ENCODE assay signal across 12 cellular contexts in the genomic region with DNA sequence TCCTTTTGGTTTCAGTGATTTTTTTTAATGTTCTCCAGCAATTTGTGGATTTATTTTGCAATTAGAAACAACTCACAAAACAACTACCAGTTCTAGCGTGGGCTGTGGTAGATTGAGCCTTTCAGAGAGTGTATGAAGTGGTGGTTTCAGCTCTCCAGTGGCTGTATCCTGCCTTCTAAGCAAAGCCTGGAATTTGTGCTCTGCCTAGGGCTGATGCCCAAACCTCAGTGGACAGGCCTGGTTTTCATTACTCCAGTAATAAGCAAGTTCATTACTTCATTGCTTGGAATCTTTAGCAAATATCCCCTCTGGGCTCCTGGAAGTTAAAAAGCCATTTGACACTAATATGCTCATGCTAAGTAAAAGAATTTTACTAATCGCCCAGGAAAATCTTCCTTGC. TPM values are rescaled to one million over a fixed set of nuclear protein-coding genes. Genes with fewer than 3 reads are reported as not detected.
DNase-seq lines count a peak whose midpoint lies in the region; ATAC-seq and TF ChIP-seq lines count a peak whose summit lies in the region.
"Had no signal": no experiment of that assay in that cellular context is flagged by ENCODE, and none has a peak within 500 bp of the region (broad histone marks: within the 10 kb centered on the region; RNA-seq: fewer than 3 reads in every experiment).

No MANE protein-coding gene starts in this region.

- POLR2A ChIA-PET in activated naive CD8-positive, alpha-beta T cell treated with anti-CD3 and anti-CD28 coated beads, Interleukin-2, amount 10 ng/mL, durations not matched to agents 7 days and 5 days (lab: Charles Lee), result interaction anchor here (2.8 kb wide), 1 partner anchor 36 kb away, joined by 15 read pairs; the partner anchor contains the start of gene APBB1IP

- no peaks in the 10 kb centered on the region for H3K9me3 ChIP-seq in mucosa of descending colon

- peak; percentile 83 for DNase-seq in AG09319 (ENCODE audit: extremely low read depth, low read depth)
- peak; percentile 68 for DNase-seq in EL
- no peak for DNase-seq in activated naive CD8-positive, alpha-beta T cell treated with anti-CD3 and anti-CD28 coated beads, Interleukin-2, amount 10 ng/mL, durations not matched to agents 7 days and 5 days
- DNase-seq in mucosa of descending colon, result no peak
- DNase-seq in LoVo (ENCODE audit: low spot score), result no peak
- DNase-seq: activated CD4-positive, CD25-positive, alpha-beta regulatory T cell; dermis blood vessel endothelial cell; NCI-H1048; NCI-H446 had no signal

- H3K27me3 Mint-ChIP-seq in activated naive CD8-positive, alpha-beta T cell treated with anti-CD3 and anti-CD28 coated beads, Interleukin-2, amount 10 ng/mL, durations not matched to agents 7 days and 5 days, result no peaks in the 10 kb centered on the region

- peaks cover 3% of the 10 kb centered on the region for H3K9me3 Mint-ChIP-seq in activated naive CD8-positive, alpha-beta T cell treated with anti-CD3 and anti-CD28 coated beads, Interleukin-2, amount 10 ng/mL, durations not matched to agents 7 days and 5 days

- intact Hi-C loops in mucosa of descending colon (cut with DNase I, micrococcal nuclease), result no loop called here

- H3K36me3 Mint-ChIP-seq in activated naive CD8-positive, alpha-beta T cell treated with anti-CD3 and anti-CD28 coated beads, Interleukin-2, amount 10 ng/mL, durations not matched to agents 7 days and 5 days, result peaks cover 49% of the 10 kb centered on the region

- TF ChIP-seq CTCF in AG09319 (IDR thresholded peaks at IDR 0.05; ENCODE audit: low read depth, low read length), result no peak
- no peak for TF ChIP-seq CTCF in mucosa of descending colon (IDR thresholded peaks at IDR 0.05)

- ATAC-seq in activated naive CD8-positive, alpha-beta T cell treated with anti-CD3 and anti-CD28 coated beads, Interleukin-2, amount 10 ng/mL, durations not matched to agents 7 days and 5 days (ENCODE audit: low read depth), result peak; percentile 31
- peak; percentile 32 for ATAC-seq in mucosa of descending colon
- ATAC-seq in HG03139 (IDR thresholded peaks at IDR 0.05; ENCODE audit: unreplicated experiment), result no peak
- ATAC-seq in GM18858 (IDR thresholded peaks at IDR 0.05; ENCODE audit: unreplicated experiment), result no peak
- ATAC-seq in HG02970 (IDR thresholded peaks at IDR 0.05; ENCODE audit: low FRiP score, unreplicated experiment), result no peak

- H3K4me1 ChIP-seq in mucosa of descending colon (ENCODE audit: low read depth), result no peaks in the 10 kb centered on the region

- H3K27ac Mint-ChIP-seq in activated naive CD8-positive, alpha-beta T cell treated with anti-CD3 and anti-CD28 coated beads, Interleukin-2, amount 10 ng/mL, durations not matched to agents 7 days and 5 days, result peak overlapping the region; percentile 91

- H3K4me1 Mint-ChIP-seq in activated naive CD8-positive, alpha-beta T cell treated with anti-CD3 and anti-CD28 coated beads, Interleukin-2, amount 10 ng/mL, durations not matched to agents 7 days and 5 days, result peaks cover 76% of the 10 kb centered on the region

- H3K4me3 ChIP-seq in mucosa of descending colon, result no peak overlapping the region

- peak overlapping the region; percentile 16 for H3K4me3 Mint-ChIP-seq in activated naive CD8-positive, alpha-beta T cell treated with anti-CD3 and anti-CD28 coated beads, Interleukin-2, amount 10 ng/mL, durations not matched to agents 7 days and 5 days

- no peaks in the 10 kb centered on the region for H3K36me3 ChIP-seq in mucosa of descending colon (ENCODE audit: low read depth)

RNA-seq across cellular contexts. Expression of gene APBB1IP, which starts 35.9 kb away (rescaled TPM):
- total RNA-seq in activated naive CD8-positive, alpha-beta T cell treated with anti-CD3 and anti-CD28 coated beads, Interleukin-2, amount 10 ng/mL, durations not matched to agents 7 days and 5 days, result 10 to 100 TPM; 81.1 to 88.7 TPM
- total RNA-seq in mucosa of descending colon, result 1 to 10 TPM; 2.9 to 8.4 (median 8.1) TPM

Comparison
In these comparisons a context has a peak if more than half of its experiments do, and no peak if none do; other contexts are left out.
1. DNase-seq: peak in AG09319 (single experiment) and EL (single experiment); none in activated naive CD8-positive, alpha-beta T cell treated with anti-CD3 and anti-CD28 coated beads, Interleukin-2, amount 10 ng/mL, durations not matched to agents 7 days and 5 days (single experiment), mucosa of descending colon (0 of 3) and LoVo (single experiment).
2. ATAC-seq: peak in activated naive CD8-positive, alpha-beta T cell treated with anti-CD3 and anti-CD28 coated beads, Interleukin-2, amount 10 ng/mL, durations not matched to agents 7 days and 5 days (single experiment) and mucosa of descending colon (single experiment); none in HG03139 (single experiment), GM18858 (single experiment) and HG02970 (single experiment).
3. RNA of gene APBB1IP, which starts 35.9 kb away (total RNA-seq): 81.1 to 88.7 TPM in activated naive CD8-positive, alpha-beta T cell treated with anti-CD3 and anti-CD28 coated beads, Interleukin-2, amount 10 ng/mL, durations not matched to agents 7 days and 5 days; 2.9 to 8.4 TPM in mucosa of descending colon; every median in the first group is over 4 times any median in the second.